In the genomic region with DNA sequence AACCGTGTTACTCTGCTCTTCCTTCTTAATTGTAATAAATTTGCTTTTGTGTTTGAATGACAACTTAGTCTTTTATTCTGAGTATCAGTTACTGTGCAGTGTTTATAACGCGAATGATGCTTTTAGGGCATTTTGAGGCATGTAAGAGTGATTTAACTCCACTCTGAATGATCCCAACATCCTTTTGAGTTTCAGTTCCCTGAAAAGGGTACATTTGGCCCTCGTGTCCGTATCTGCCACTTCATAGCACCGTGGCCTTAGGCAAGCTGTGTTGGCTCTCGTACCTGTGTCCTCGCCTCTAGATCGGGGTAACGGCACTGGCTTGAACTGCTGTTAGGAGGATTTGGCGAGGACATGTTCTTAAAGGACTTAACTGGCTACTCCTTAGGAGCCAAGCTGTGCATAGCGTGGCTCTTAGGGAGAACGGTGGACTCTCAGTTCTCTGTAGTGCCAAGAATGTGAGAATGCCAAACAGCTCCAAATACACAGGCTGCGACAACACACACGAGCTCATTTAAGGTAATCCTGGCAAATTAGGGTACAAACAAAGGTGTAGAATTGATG, we compare ENCODE assay signal across 14 cellular contexts.
DNase-seq lines count a peak whose midpoint lies in the region; ATAC-seq and TF ChIP-seq lines count a peak whose summit lies in the region.
"Had no signal": no experiment of that assay in that cellular context is flagged by ENCODE, and none has a peak within 500 bp of the region (broad histone marks: within the 10 kb centered on the region; RNA-seq: fewer than 3 reads in every experiment).

No MANE protein-coding gene starts in this region.

- no peaks in the 10 kb centered on the region for H3K27me3 ChIP-seq in body of pancreas
- H3K27me3 ChIP-seq: esophagus squamous epithelium had no signal

- no peaks in the 10 kb centered on the region for H3K9me3 Mint-ChIP-seq in CD14-positive monocyte
- no peaks in the 10 kb centered on the region for H3K9me3 Mint-ChIP-seq in activated CD8-positive, alpha-beta T cell treated with anti-CD3 and anti-CD28 coated beads, Interleukin-2, amount 10 ng/mL, durations not matched to agents 7 days and 5 days (ENCODE audit: insufficient read depth)
- no peaks in the 10 kb centered on the region for H3K9me3 Mint-ChIP-seq in naive B cell
- H3K9me3 Mint-ChIP-seq: stimulated activated naive CD8-positive, alpha-beta T cell treated with anti-CD3 and anti-CD28 coated beads, Interleukin-15, amount 100 ng/mL, for 72 hours had no signal

- H3K27ac ChIP-seq in body of pancreas = no peak overlapping the region

- ATAC-seq in activated CD8-positive, alpha-beta T cell treated with anti-CD3 and anti-CD28 coated beads, Interleukin-2, amount 10 ng/mL, durations not matched to agents 7 days and 5 days = no peak
- ATAC-seq in naive B cell (ENCODE audit: low read depth in 2 of 2) (no peak), body of pancreas (no peak)

- TF ChIP-seq CTCF in CD14-positive monocyte (IDR thresholded peaks at IDR 0.05) = no peak
- no peak for TF ChIP-seq CTCF in body of pancreas (IDR thresholded peaks at IDR 0.05)

- H3K36me3 Mint-ChIP-seq in CD14-positive monocyte = peaks cover 28 to 37% of the 10 kb centered on the region in 2 donors
- H3K36me3 Mint-ChIP-seq in activated CD8-positive, alpha-beta T cell treated with anti-CD3 and anti-CD28 coated beads, Interleukin-2, amount 10 ng/mL, durations not matched to agents 7 days and 5 days (ENCODE audit: low read depth) = peaks cover 43% of the 10 kb centered on the region
- H3K36me3 Mint-ChIP-seq in naive B cell = peaks cover 0 to 5% of the 10 kb centered on the region in 2 donors

- no peaks in the 10 kb centered on the region for H3K27me3 Mint-ChIP-seq in CD14-positive monocyte (ENCODE audit: low read depth in 3 of 3)
- no peaks in the 10 kb centered on the region for H3K27me3 Mint-ChIP-seq in activated CD8-positive, alpha-beta T cell treated with anti-CD3 and anti-CD28 coated beads, Interleukin-2, amount 10 ng/mL, durations not matched to agents 7 days and 5 days (ENCODE audit: low read depth)
- H3K27me3 Mint-ChIP-seq in naive B cell = no peaks in the 10 kb centered on the region
- H3K27me3 Mint-ChIP-seq: stimulated activated naive CD8-positive, alpha-beta T cell treated with anti-CD3 and anti-CD28 coated beads, Interleukin-15, amount 100 ng/mL, for 72 hours had no signal

- peaks cover 39% of the 10 kb centered on the region for H3K4me1 ChIP-seq in body of pancreas

- CTCF ChIA-PET in activated CD8-positive, alpha-beta T cell treated with anti-CD3 and anti-CD28 coated beads, Interleukin-2, amount 10 ng/mL, durations not matched to agents 7 days and 5 days (lab: Charles Lee) = interaction anchor here (0.6 to 2.0 kb wide), 5 partner anchors 9 to 1208 kb away, joined by 3 to 10 read pairs (median 4); no protein-coding TSS in a partner anchor

- no peak for TF ChIP-seq POLR2A in body of pancreas (IDR thresholded peaks at IDR 0.05)

- H3K4me3 Mint-ChIP-seq in CD14-positive monocyte = peak overlapping the region in 1 of 2 donors; percentile 26
- no peak overlapping the region for H3K4me3 Mint-ChIP-seq in activated CD8-positive, alpha-beta T cell treated with anti-CD3 and anti-CD28 coated beads, Interleukin-2, amount 10 ng/mL, durations not matched to agents 7 days and 5 days
- peak overlapping the region in 1 of 8 donors; percentile 3 for H3K4me3 Mint-ChIP-seq in naive B cell

- H3K9me3 ChIP-seq in body of pancreas = no peaks in the 10 kb centered on the region
- H3K9me3 ChIP-seq: esophagus squamous epithelium, SK-N-SH had no signal

- no peak overlapping the region for H3K4me3 ChIP-seq in body of pancreas
- H3K4me3 ChIP-seq: esophagus squamous epithelium had no signal

- H3K4me1 Mint-ChIP-seq in CD14-positive monocyte (peaks cover 81% of the 10 kb centered on the region), naive B cell (peaks cover 55 to 70% (median 64%) of the 10 kb centered on the region in 3 donors)
- peaks cover 56% of the 10 kb centered on the region for H3K4me1 Mint-ChIP-seq in activated CD8-positive, alpha-beta T cell treated with anti-CD3 and anti-CD28 coated beads, Interleukin-2, amount 10 ng/mL, durations not matched to agents 7 days and 5 days (ENCODE audit: low read depth)

- DNase-seq in CD14-positive monocyte (ENCODE audit: low spot score) (no peak), DMS79 treated with DMSO at 0.1 percent for 48 hours (lab: John Stamatoyannopoulos, UW) (peak; percentile 13), naive B cell (no peak), inferior parietal cortex (ENCODE audit: extremely low spot score) (no peak), body of pancreas (no peak), D341Med (ENCODE audit: low spot score) (no peak)
- no peak for DNase-seq in activated CD8-positive, alpha-beta T cell treated with anti-CD3 and anti-CD28 coated beads, Interleukin-2, amount 10 ng/mL, durations not matched to agents 7 days and 5 days
- DNase-seq: activated CD4-positive, CD25-positive, alpha-beta regulatory T cell treated with anti-CD3 and anti-CD28 coated beads, Interleukin-2, amount 50 U/mL, for 72 hours; esophagus squamous epithelium; midbrain; NCI-H2029; SK-N-SH; stimulated activated CD4-positive, alpha-beta T cell treated with anti-CD3 and anti-CD28 coated beads, Interleukin-4, amount 100 ng/mL, for 24 hours; stimulated activated naive CD8-positive, alpha-beta T cell treated with anti-CD3 and anti-CD28 coated beads, Interleukin-15, amount 100 ng/mL, for 72 hours had no signal

- H3K36me3 ChIP-seq in body of pancreas (replicated peaks in 1 of 2; ENCODE audit: insufficient read depth in 1 of 2, low read depth in 2 of 2) = no peaks in the 10 kb centered on the region

- POLR2A ChIA-PET in activated CD8-positive, alpha-beta T cell treated with anti-CD3 and anti-CD28 coated beads, Interleukin-2, amount 10 ng/mL, durations not matched to agents 7 days and 5 days (lab: Charles Lee) = interaction anchor here (0.7 to 1.9 kb wide), 4 partner anchors 10 to 95 kb away, joined by 3 to 6 read pairs (median 4); no protein-coding TSS in a partner anchor

- intact Hi-C loops in CD14-positive monocyte (cut with micrococcal nuclease) (no loop called here), body of pancreas (cut with DNase I) (no loop called here)

- H3K27ac Mint-ChIP-seq in CD14-positive monocyte (peak overlapping the region; percentile 66 to 94 (median 91)), naive B cell (peak overlapping the region in 4 of 6 donors; percentile 69 to 83 (median 82))
- H3K27ac Mint-ChIP-seq in activated CD8-positive, alpha-beta T cell treated with anti-CD3 and anti-CD28 coated beads, Interleukin-2, amount 10 ng/mL, durations not matched to agents 7 days and 5 days = peak overlapping the region; percentile 65

- 74 to 86% methylated on average over 15 of the region's 15 CpGs for WGBS in body of pancreas, 2 donors
